Comparison of ENCODE assay signal across 8 cellular contexts in the genomic region with DNA sequence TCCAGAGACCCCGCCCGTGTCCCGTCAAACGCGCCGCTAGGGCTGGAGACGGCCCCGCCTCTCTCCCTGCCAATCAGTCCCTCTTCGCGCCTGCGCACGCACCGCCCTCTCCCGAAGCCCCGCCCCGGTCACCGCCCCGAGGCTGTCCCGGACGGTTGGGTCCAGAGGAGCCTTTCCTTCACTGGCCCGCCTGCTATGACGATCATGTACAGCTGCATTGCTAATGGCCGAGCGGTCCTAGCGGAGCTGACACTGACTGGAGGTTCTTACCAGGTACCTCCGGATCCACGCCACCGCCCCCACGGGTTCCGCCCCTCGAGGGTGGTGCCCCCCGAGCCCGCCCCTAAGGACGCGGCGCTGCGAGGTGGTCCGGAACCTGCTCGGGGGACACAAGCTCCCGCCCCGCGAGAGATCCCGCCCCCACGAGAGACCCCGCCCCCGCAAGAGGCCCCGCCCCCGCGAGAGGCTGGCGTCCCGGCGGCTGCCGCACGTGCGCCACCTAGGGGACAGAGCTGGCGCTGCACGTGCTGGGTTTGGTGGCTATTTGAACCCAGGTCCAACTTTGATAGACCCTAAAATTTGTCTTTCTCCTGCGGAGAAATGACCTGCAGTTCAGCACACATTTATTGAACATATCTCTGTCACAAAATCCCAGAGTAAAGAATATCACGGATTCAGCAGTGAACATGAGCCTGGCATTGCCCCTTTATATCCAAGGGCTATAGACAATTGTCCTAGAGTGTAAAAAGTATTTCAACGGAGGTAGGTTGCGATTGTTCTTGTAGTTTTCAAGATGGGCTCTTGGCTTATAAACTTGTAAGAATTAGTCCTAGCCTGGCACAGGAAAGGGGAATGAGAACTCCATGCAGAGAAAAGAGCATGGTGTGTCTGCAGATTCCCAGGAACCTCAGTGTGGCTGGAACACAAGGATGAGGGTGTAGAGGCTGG.
A peak's percentile ranks its signal among the peaks of the same experiment; 100 is the strongest.
DNase-seq lines count a peak whose midpoint lies in the region; ATAC-seq, FAIRE-seq and TF ChIP-seq lines count a peak whose summit lies in the region.

No MANE protein-coding gene starts in this region.

- DNase-seq in AG09319 (ENCODE audit: extremely low read depth, low read depth) (peak; percentile 92), NCI-H446 treated with DMSO at 0.1 percent for 48 hours (lab: John Stamatoyannopoulos, UW) (peak; percentile 98), cerebellum (ENCODE audit: low spot score) (peak; percentile 86), keratinocyte (ENCODE audit: low read depth, low spot score) (peak; percentile 86)
- DNase-seq in activated CD4-positive, CD25-positive, alpha-beta regulatory T cell treated with anti-CD3 and anti-CD28 coated beads, Interleukin-2, amount 50 U/mL, for 72 hours: peak; percentile 100
- DNase-seq in stimulated activated CD4-positive, alpha-beta T cell treated with anti-CD3 and anti-CD28 coated beads, Interleukin-12 subunit alpha, Interleukin-12 subunit beta, amount 100 ng/mL, for 48 hours (ENCODE audit: low read depth in 2 of 3, low spot score in 1 of 3): peak; percentile 99

- peak; percentile 46 for FAIRE-seq in keratinocyte (lab: Jason Lieb, UNC)

- H3K4me1 ChIP-seq in keratinocyte (ENCODE audit: control insufficient read depth, extremely low read depth, insufficient read depth, low read length): no peaks in the 10 kb centered on the region

- peak; percentile 100 for ATAC-seq in GM19035 (IDR thresholded peaks at IDR 0.05; ENCODE audit: unreplicated experiment)
- peak; percentile 100 for ATAC-seq in HG03378 (IDR thresholded peaks at IDR 0.05; ENCODE audit: unreplicated experiment)

- H3K36me3 ChIP-seq in keratinocyte (ENCODE audit: control insufficient read depth in 2 of 2, extremely low read depth in 1 of 2, insufficient read depth in 2 of 2, low read length in 2 of 2): no peaks in the 10 kb centered on the region

- H3K27me3 ChIP-seq in keratinocyte (ENCODE audit: control insufficient read depth, extremely low read depth, insufficient read depth, low read length): no peaks in the 10 kb centered on the region

- no peaks in the 10 kb centered on the region for H4K20me1 ChIP-seq in keratinocyte (ENCODE audit: control insufficient read depth, extremely low read depth, insufficient read depth, low read length)

- TF ChIP-seq CTCF in AG09319 (IDR thresholded peaks at IDR 0.05; ENCODE audit: low read depth, low read length) (peak; percentile 72), keratinocyte (optimal IDR thresholded peaks at IDR 0.05 in 1 of 3, IDR thresholded peaks at IDR 0.05 in 1 of 3, conservative IDR thresholded peaks at IDR 0.05 in 1 of 3; ENCODE audit: extremely low read depth in 1 of 3, insufficient read depth in 2 of 3, low read length in 3 of 3) (peak; percentile 66 to 86 (median 83))

- peak overlapping the region; percentile 80 for H2AFZ ChIP-seq in keratinocyte (ENCODE audit: control insufficient read depth, low read length)

- H3K9ac ChIP-seq in keratinocyte (ENCODE audit: control insufficient read depth, extremely low read depth, insufficient read depth, low read length): no peak overlapping the region

- no peak overlapping the region for H3K27ac ChIP-seq in keratinocyte (ENCODE audit: control insufficient read depth, insufficient read depth, low read length)

- peak overlapping the region; percentile 88 for H3K4me2 ChIP-seq in keratinocyte (ENCODE audit: control insufficient read depth, extremely low read depth, insufficient read depth, low read depth, low read length)

- no peaks in the 10 kb centered on the region for H3K9me1 ChIP-seq in keratinocyte (ENCODE audit: control insufficient read depth, extremely low read depth, insufficient read depth, low read length)

- H3K9me3 ChIP-seq in keratinocyte (ENCODE audit: control insufficient read depth, low read depth, low read length): no peaks in the 10 kb centered on the region

- dilution Hi-C loops in keratinocyte (cut with MboI; ENCODE audit: extremely low pct_ligation_motif_present, low sequenced_read_pairs): no loop called here

- peak overlapping the region; percentile 36 to 70 (median 67) for H3K4me3 ChIP-seq in keratinocyte (ENCODE audit: control insufficient read depth in 2 of 3, extremely low read depth in 1 of 3, insufficient read depth in 2 of 3, low read depth in 1 of 3, low read length in 3 of 3)

- no peaks in the 10 kb centered on the region for H3K79me2 ChIP-seq in keratinocyte (ENCODE audit: control insufficient read depth, insufficient read depth, low read length)
